In genomic region chr7:56033671-56034432, GRCh38 we compare ENCODE assay signal across 8 cellular contexts. TPM values are rescaled to one million over a fixed set of nuclear protein-coding genes. Genes with fewer than 3 reads are reported as not detected.
DNase-seq lines count a peak whose midpoint lies in the region; ATAC-seq and TF ChIP-seq lines count a peak whose summit lies in the region.

No MANE protein-coding gene starts in this region.

- H3K4me3 ChIP-seq in HUES64 (ENCODE audit: low read length) (peak overlapping the region; percentile 81), fibroblast of mammary gland (ENCODE audit: control insufficient read depth, low read depth, low read length) (peak overlapping the region; percentile 80)

- peak; percentile 73 for DNase-seq in DMS53 treated with DMSO at 0.1 percent for 48 hours (lab: John Stamatoyannopoulos, UW; ENCODE audit: unreplicated experiment)
- peak; percentile 75 to 82 for DNase-seq in activated T-cell treated with anti-CD3 and anti-CD28 coated beads, Interleukin-2, amount 50 U/mL, for 48 hours
- DNase-seq in fibroblast of mammary gland (ENCODE audit: low read depth), result peak; percentile 77
- DNase-seq in stimulated activated naive CD8-positive, alpha-beta T cell treated with anti-CD3 and anti-CD28 coated beads, Interleukin-15, amount 100 ng/mL, for 72 hours, result peak; percentile 74 to 75

- H3K4me1 ChIP-seq in HUES64 (ENCODE audit: insufficient read depth, low read length), result no peaks in the 10 kb centered on the region

- peak overlapping the region; percentile 82 to 89 (median 87) for H3K4me3 Mint-ChIP-seq in nephron
- H3K4me3 Mint-ChIP-seq in stimulated activated naive CD8-positive, alpha-beta T cell treated with anti-CD3 and anti-CD28 coated beads, Interleukin-15, amount 100 ng/mL, for 72 hours, result peak overlapping the region; percentile 81 to 93

- peaks cover 18% of the 10 kb centered on the region for H3K36me3 Mint-ChIP-seq in nephron (ENCODE audit: low read depth)

- TF ChIP-seq CTCF in fibroblast of mammary gland (conservative IDR thresholded peaks at IDR 0.05; ENCODE audit: control insufficient read depth, insufficient read depth, low read depth, low read length) (peak; percentile 21), nephron (IDR thresholded peaks at IDR 0.05; ENCODE audit: unreplicated experiment in 3 of 3) (peak; percentile 29 to 40 (median 30))

- peak overlapping the region; percentile 75 for H3K27ac ChIP-seq in HUES64 (ENCODE audit: low read depth, low read length)

- H3K9ac ChIP-seq in HUES64 (ENCODE audit: low read depth, low read length), result peak overlapping the region; percentile 84

- H3K27me3 ChIP-seq in HUES64 (ENCODE audit: insufficient read depth, low read length), result no peaks in the 10 kb centered on the region

- H3K27ac Mint-ChIP-seq in nephron, result peak overlapping the region in 2 of 3 experiments; percentile 34 to 48
- H3K27ac Mint-ChIP-seq in stimulated activated naive CD8-positive, alpha-beta T cell treated with anti-CD3 and anti-CD28 coated beads, Interleukin-15, amount 100 ng/mL, for 72 hours, result peak overlapping the region; percentile 94 to 97

- WGBS in HUES64, result 1% methylated on average over 27 of the region's 27 CpGs

- peak; percentile 97 for ATAC-seq in GM21526 (IDR thresholded peaks at IDR 0.05; ENCODE audit: low FRiP score, unreplicated experiment)
- peak; percentile 92 for ATAC-seq in stimulated activated naive CD8-positive, alpha-beta T cell treated with anti-CD3 and anti-CD28 coated beads, Interleukin-15, amount 100 ng/mL, for 72 hours

- no peaks in the 10 kb centered on the region for H3K9me3 Mint-ChIP-seq in nephron
- H3K9me3 Mint-ChIP-seq in stimulated activated naive CD8-positive, alpha-beta T cell treated with anti-CD3 and anti-CD28 coated beads, Interleukin-15, amount 100 ng/mL, for 72 hours, result no peaks in the 10 kb centered on the region

- no peaks in the 10 kb centered on the region for H3K9me3 ChIP-seq in HUES64 (ENCODE audit: insufficient read depth, low read depth, low read length)

- no peaks in the 10 kb centered on the region for H3K27me3 Mint-ChIP-seq in nephron (ENCODE audit: low read depth)
- no peaks in the 10 kb centered on the region for H3K27me3 Mint-ChIP-seq in stimulated activated naive CD8-positive, alpha-beta T cell treated with anti-CD3 and anti-CD28 coated beads, Interleukin-15, amount 100 ng/mL, for 72 hours

- H3K4me1 Mint-ChIP-seq in nephron, result peaks cover 11% of the 10 kb centered on the region
- peaks cover 17% of the 10 kb centered on the region for H3K4me1 Mint-ChIP-seq in stimulated activated naive CD8-positive, alpha-beta T cell treated with anti-CD3 and anti-CD28 coated beads, Interleukin-15, amount 100 ng/mL, for 72 hours

- peaks cover 30% of the 10 kb centered on the region for H3K36me3 ChIP-seq in HUES64 (ENCODE audit: insufficient read depth, low read length)

TF ChIP-seq in PFSK-1, 5 proteins besides CTCF, POLR2A, EP300 and RAD21:
- TF ChIP-seq POLR2AphosphoS5 (IDR thresholded peaks at IDR 0.05; ENCODE audit: low read depth, low read length), result peak; percentile 98
- TF ChIP-seq TAF1 (IDR thresholded peaks at IDR 0.05; ENCODE audit: borderline replicate concordance, insufficient read depth, low read length), result peak; percentile 82
- no peak for TF ChIP-seq FOXP2 (optimal IDR thresholded peaks at IDR 0.05; ENCODE audit: borderline replicate concordance, extremely low read depth, extremely low read length, insufficient read depth)
TF ChIP-seq in PFSK-1: peak in this region for 2.

RNA-seq across cellular contexts. Expression of gene PSPH, which starts 17.4 kb away (rescaled TPM):
- 41.6 TPM for polyA plus RNA-seq in HUES64 (2013, experiment 1 of 2)
- 39.7 TPM for polyA plus RNA-seq in HUES64 (2013, experiment 2 of 2)
- polyA plus RNA-seq in PFSK-1 (2012; ENCODE audit: insufficient read length, low read depth), result 155 TPM

RNA-seq across cellular contexts. Expression of gene CCT6A, which starts 17.7 kb away (rescaled TPM):
- 297 TPM for polyA plus RNA-seq in HUES64 (2013, experiment 1 of 2)
- polyA plus RNA-seq in HUES64 (2013, experiment 2 of 2), result 273 TPM
- 208 TPM for polyA plus RNA-seq in PFSK-1 (2012; ENCODE audit: insufficient read length, low read depth)

RNA-seq across cellular contexts. Expression of gene SUMF2, which starts 30.2 kb away (rescaled TPM):
- polyA plus RNA-seq in HUES64 (2013, experiment 1 of 2), result 43.5 TPM
- 52.6 TPM for polyA plus RNA-seq in HUES64 (2013, experiment 2 of 2)
- 130 TPM for polyA plus RNA-seq in PFSK-1 (2012; ENCODE audit: insufficient read length, low read depth)

RNA-seq across cellular contexts. Expression of gene PHKG1, which starts 58.9 kb away (rescaled TPM):
- 0.35 TPM for polyA plus RNA-seq in HUES64 (2013, experiment 1 of 2)
- polyA plus RNA-seq in HUES64 (2013, experiment 2 of 2), result not detected
- polyA plus RNA-seq in PFSK-1 (2012; ENCODE audit: insufficient read length, low read depth), result 2.1 TPM

Comparison
In these comparisons a context has a peak if more than half of its experiments do, and no peak if none do; other contexts are left out.
1. Peak in every context shown above with its lines: DNase-seq, ATAC-seq, H3K4me3 ChIP-seq and H3K27ac ChIP-seq.